ENCODE assay signal across 1 cellular context in genomic region chr7:100897111-100897608, GRCh38.
TF ChIP-seq lines count a peak whose summit lies in the region.

No MANE protein-coding gene starts in this region.

TF ChIP-seq in HEK293, 187 proteins besides CTCF, POLR2A, EP300 and RAD21 (continued from another document and continues in another):
- TF ChIP-seq PRDM2 (tag by site-specific recombination; IDR thresholded peaks at IDR 0.05; ENCODE audit: borderline replicate concordance) = no peak
- no peak for TF ChIP-seq ZNF24 (tag by site-specific recombination; IDR thresholded peaks at IDR 0.05)
- TF ChIP-seq ZNF175 (tag by site-specific recombination; IDR thresholded peaks at IDR 0.05) = no peak
- no peak for TF ChIP-seq ZBTB11 (tag by site-specific recombination; conservative IDR thresholded peaks at IDR 0.05; ENCODE audit: low read depth)
- TF ChIP-seq AEBP2 (tag by site-specific recombination; IDR thresholded peaks at IDR 0.05; ENCODE audit: borderline replicate concordance) = no peak
- TF ChIP-seq ZNF19 (tag by site-specific recombination; IDR thresholded peaks at IDR 0.05; ENCODE audit: low read depth) = no peak
- TF ChIP-seq ZBTB49 (tag by site-specific recombination; IDR thresholded peaks at IDR 0.05; ENCODE audit: low read depth) = no peak
- no peak for TF ChIP-seq ZNF561 (tag by site-specific recombination; IDR thresholded peaks at IDR 0.05; ENCODE audit: borderline replicate concordance)
- TF ChIP-seq ZNF830 (tag by site-specific recombination; IDR thresholded peaks at IDR 0.05; ENCODE audit: low read depth) = no peak
- TF ChIP-seq ZFP69B (tag by site-specific recombination; IDR thresholded peaks at IDR 0.05) = peak; percentile 28; the same call in 1 of the 2 replicates
- TF ChIP-seq TRIM28 (IDR thresholded peaks at IDR 0.05; ENCODE audit: borderline replicate concordance, low read length) = no peak
- TF ChIP-seq ZNF37A (tag by site-specific recombination; IDR thresholded peaks at IDR 0.05) = no peak
- peak; percentile 90 for TF ChIP-seq ZBTB48 (tag by site-specific recombination; IDR thresholded peaks at IDR 0.05)
- TF ChIP-seq ZNF791 (tag by site-specific recombination; IDR thresholded peaks at IDR 0.05) = no peak
- TF ChIP-seq BCL6B (tag by site-specific recombination; IDR thresholded peaks at IDR 0.05) = 0 out of 2 replicates have a peak, but pooled peaks have one; percentile 9
- TF ChIP-seq REPIN1 (tag by site-specific recombination; IDR thresholded peaks at IDR 0.05; ENCODE audit: low read depth) = no peak
- TF ChIP-seq ZNF580 (tag by site-specific recombination; IDR thresholded peaks at IDR 0.05) = no peak
- TF ChIP-seq ZNF521 (tag by site-specific recombination; IDR thresholded peaks at IDR 0.05) = no peak
- TF ChIP-seq ZNF776 (tag by site-specific recombination; IDR thresholded peaks at IDR 0.05; ENCODE audit: borderline replicate concordance) = no peak
- TF ChIP-seq ZBTB10 (tag by site-specific recombination; IDR thresholded peaks at IDR 0.05) = peak; percentile 94
- no peak for TF ChIP-seq ZNF146 (tag by site-specific recombination; IDR thresholded peaks at IDR 0.05)
- no peak; the same call in 1 of the 2 replicates for TF ChIP-seq KLF8 (tag by site-specific recombination; IDR thresholded peaks at IDR 0.05)
- no peak for TF ChIP-seq ZNF423 (tag by site-specific recombination; IDR thresholded peaks at IDR 0.05)
- no peak for TF ChIP-seq ZNF837 (tag by site-specific recombination; IDR thresholded peaks at IDR 0.05)
- no peak for TF ChIP-seq ZNF280D (tag by site-specific recombination; IDR thresholded peaks at IDR 0.05)
- TF ChIP-seq HOXD13 (CRISPR knock-in tag; IDR thresholded peaks at IDR 0.05; ENCODE audit: borderline replicate concordance) = no peak
- no peak; the same call in 1 of the 2 replicates for TF ChIP-seq HIC1 (tag by site-specific recombination; IDR thresholded peaks at IDR 0.05)
- TF ChIP-seq SP7 (tag by site-specific recombination; IDR thresholded peaks at IDR 0.05) = peak; percentile 16; the same call in 1 of the 2 replicates
- TF ChIP-seq ZNF138 (tag by site-specific recombination; IDR thresholded peaks at IDR 0.05; ENCODE audit: borderline replicate concordance) = no peak
- no peak for TF ChIP-seq ZNF311 (tag by site-specific recombination; IDR thresholded peaks at IDR 0.05; ENCODE audit: borderline replicate concordance)
- no peak for TF ChIP-seq ZNF416 (tag by site-specific recombination; IDR thresholded peaks at IDR 0.05)
- TF ChIP-seq ZNF350 (tag by site-specific recombination; IDR thresholded peaks at IDR 0.05) = no peak
